19 cellular contexts compared by ENCODE assay signal in genomic region chr2:16661536-16661935, GRCh38. TPM values are rescaled to one million over a fixed set of nuclear protein-coding genes. Genes with fewer than 3 reads are reported as not detected.
A peak's percentile ranks its signal among the peaks of the same experiment; 100 is the strongest.
DNase-seq lines count a peak whose midpoint lies in the region; ATAC-seq and TF ChIP-seq lines count a peak whose summit lies in the region.
"Had no signal": no experiment of that assay in that cellular context is flagged by ENCODE, and none has a peak within 500 bp of the region (broad histone marks: within the 10 kb centered on the region; RNA-seq: fewer than 3 reads in every experiment).

No MANE protein-coding gene starts in this region.

- H3K9me3 Mint-ChIP-seq in natural killer cell (no peaks in the 10 kb centered on the region), endothelial cell (ENCODE audit: unreplicated experiment) (no peaks in the 10 kb centered on the region)

- TF ChIP-seq CTCF in LNCaP clone FGC (IDR thresholded peaks at IDR 0.05; ENCODE audit: control insufficient read depth, extremely low read depth, insufficient read depth) = no peak
- no peak for TF ChIP-seq CTCF in dorsolateral prefrontal cortex (IDR thresholded peaks at IDR 0.05 in 54 of 56, conservative IDR thresholded peaks at IDR 0.05 in 2 of 56; ENCODE audit: low read depth in 1 of 56, partially characterized antibody in 56 of 56)
- no peak for TF ChIP-seq CTCF in natural killer cell (IDR thresholded peaks at IDR 0.05)
- no peak for TF ChIP-seq CTCF in thyroid gland (IDR thresholded peaks at IDR 0.05)
- no peak for TF ChIP-seq CTCF in endothelial cell (IDR thresholded peaks at IDR 0.05; ENCODE audit: unreplicated experiment)

- peak; percentile 87 for DNase-seq in LNCaP clone FGC (ENCODE audit: low read depth)
- DNase-seq in dorsolateral prefrontal cortex = no peak
- no peak for DNase-seq in natural killer cell
- peak in 1 of 2 donors; percentile 31 for DNase-seq in thyroid gland
- no peak for DNase-seq in Ammon's horn (ENCODE audit: low spot score)
- no peak for DNase-seq in endothelial cell (ENCODE audit: low spot score)
- DNase-seq in activated gamma-delta T cell treated with Interleukin-2 at 50 U/mL for 16 hours = no peak
- DNase-seq: Calu3; CD4-positive, alpha-beta memory T cell; DMS79; GM23248; MM.1S; NCI-H1092 treated with DMSO at 0.1 percent for 48 hours; NCI-H1694; NCI-H510A treated with DMSO at 0.1 percent for 48 hours; NCI-H82; Right ventricle myocardium superior; SK-N-SH had no signal

- no peaks in the 10 kb centered on the region for H3K9me3 ChIP-seq in thyroid gland
- H3K9me3 ChIP-seq: SK-N-SH had no signal

- no peaks in the 10 kb centered on the region for H3K27me3 Mint-ChIP-seq in natural killer cell (ENCODE audit: low read depth in 2 of 2)
- H3K27me3 Mint-ChIP-seq in endothelial cell (ENCODE audit: unreplicated experiment) = peaks cover 5% of the 10 kb centered on the region

- peak overlapping the region; percentile 93 to 97 for H3K27ac Mint-ChIP-seq in natural killer cell
- H3K27ac Mint-ChIP-seq in endothelial cell (ENCODE audit: unreplicated experiment) = no peak overlapping the region
- H3K27ac Mint-ChIP-seq: CD4-positive, alpha-beta memory T cell had no signal

- no peaks in the 10 kb centered on the region for H3K36me3 ChIP-seq in thyroid gland

- H3K4me3 ChIP-seq in LNCaP clone FGC (ENCODE audit: low read depth, low read length) = no peak overlapping the region
- H3K4me3 ChIP-seq in dorsolateral prefrontal cortex = peak overlapping the region in 39 of 59 donors; percentile 11 to 89 (median 77)
- no peak overlapping the region for H3K4me3 ChIP-seq in thyroid gland (replicated peaks in 1 of 3)
- H3K4me3 ChIP-seq: GM23248 had no signal

- H3K36me3 Mint-ChIP-seq in natural killer cell (no peaks in the 10 kb centered on the region), endothelial cell (ENCODE audit: low read depth, unreplicated experiment) (peaks cover 21% of the 10 kb centered on the region)
- H3K36me3 Mint-ChIP-seq: CD4-positive, alpha-beta memory T cell had no signal

- intact Hi-C loops in dorsolateral prefrontal cortex (cut with DNase I) = no loop called here
- intact Hi-C loops in natural killer cell (cut with micrococcal nuclease) = loop anchor here (5.0 kb wide), 1 partner anchor 34 kb away; no protein-coding TSS in a partner anchor
- intact Hi-C loops in thyroid gland (cut with DNase I) = no loop called here

- H3K4me1 ChIP-seq in thyroid gland = peaks cover 79 to 80% of the 10 kb centered on the region in 2 donors

- TF ChIP-seq POLR2A in thyroid gland (IDR thresholded peaks at IDR 0.05) = peak in 1 of 2 donors; percentile 22

- 35 to 42% methylated on average over 4 of the region's 4 CpGs for WGBS in thyroid gland, 2 donors

- H3K27ac ChIP-seq in dorsolateral prefrontal cortex (peak overlapping the region in 36 of 59 donors; percentile 0 to 91 (median 53)), thyroid gland (peak overlapping the region; percentile 92 to 98 (median 98))
- H3K27ac ChIP-seq: GM23248 had no signal

- peaks cover 94% of the 10 kb centered on the region in 2 donors for H3K4me1 Mint-ChIP-seq in natural killer cell
- peaks cover 62% of the 10 kb centered on the region for H3K4me1 Mint-ChIP-seq in endothelial cell (ENCODE audit: unreplicated experiment)

- no peaks in the 10 kb centered on the region for H3K27me3 ChIP-seq in dorsolateral prefrontal cortex
- H3K27me3 ChIP-seq in thyroid gland = no peaks in the 10 kb centered on the region

- no peak for ATAC-seq in natural killer cell
- ATAC-seq in HG03432 (IDR thresholded peaks at IDR 0.05; ENCODE audit: unreplicated experiment) = no peak

- H3K4me3 Mint-ChIP-seq in natural killer cell (peak overlapping the region; percentile 67), endothelial cell (ENCODE audit: unreplicated experiment) (no peak overlapping the region)
- H3K4me3 Mint-ChIP-seq: CD4-positive, alpha-beta memory T cell had no signal

RNA-seq across cellular contexts. Expression of gene CYRIA, which starts 4.1 kb away (rescaled TPM):
- total RNA-seq in dorsolateral prefrontal cortex (100 to 1,000 TPM in 99 of 120 experiments, 10 to 100 TPM in 21; 53.2 to 194 (median 131) TPM), natural killer cell (10 to 100 TPM; 37.4 to 54.8 (median 38.5) TPM), thyroid gland (10 to 100 TPM; 33.6 to 79.0 (median 50.0) TPM), endothelial cell (ENCODE audit: unreplicated experiment) (32.4 TPM)
- total RNA-seq: GM23248 had no signal

Comparison
In these comparisons a context has a peak if more than half of its experiments do, and no peak if none do; other contexts are left out.
1. H3K4me3 ChIP-seq: peak in dorsolateral prefrontal cortex (39 of 59); none in LNCaP clone FGC (single experiment) and thyroid gland (0 of 3).